ENCODE assay signal across 9 cellular contexts in genomic region chr4:113952452-113953029, GRCh38. TPM values are rescaled to one million over a fixed set of nuclear protein-coding genes. Genes with fewer than 3 reads are reported as not detected.
DNase-seq lines count a peak whose midpoint lies in the region; ATAC-seq and TF ChIP-seq lines count a peak whose summit lies in the region.
"Had no signal": no experiment of that assay in that cellular context is flagged by ENCODE, and none has a peak within 500 bp of the region (broad histone marks: within the 10 kb centered on the region; RNA-seq: fewer than 3 reads in every experiment).

No MANE protein-coding gene starts in this region.

- H3K9me3 ChIP-seq in SK-N-SH (no peaks in the 10 kb centered on the region), fibroblast of lung (ENCODE audit: control insufficient read depth, insufficient read depth, low read depth, low read length) (no peaks in the 10 kb centered on the region)

- WGBS in SK-N-SH (ENCODE audit: low lambda C conversion rate) = 64% methylated on average over 9 of the region's 9 CpGs

- DNase-seq in GM06990 (ENCODE audit: extremely low read depth, insufficient read length) (peak; percentile 15), H7 (peak; percentile 5), Kasumi-1 (lab: John Stamatoyannopoulos, UW) (peak; percentile 85 to 89), SK-N-SH (peak; percentile 22), fibroblast of lung (ENCODE audit: low read depth in 2 of 2) (peak; percentile 54 to 69), omental fat pad (ENCODE audit: low spot score) (no peak), NCI-H2196 (lab: John Stamatoyannopoulos, UW; ENCODE audit: unreplicated experiment) (no peak)

- H4K20me1 ChIP-seq in SK-N-SH (ENCODE audit: insufficient read depth) = no peaks in the 10 kb centered on the region
- no peaks in the 10 kb centered on the region for H4K20me1 ChIP-seq in fibroblast of lung (ENCODE audit: control insufficient read depth, extremely low read depth, insufficient read depth, low read length)

- no peak overlapping the region for H3K9ac ChIP-seq in SK-N-SH
- H3K9ac ChIP-seq in fibroblast of lung (ENCODE audit: insufficient read depth, low read length) = no peak overlapping the region

- H3K27me3 ChIP-seq in GM06990 (replicated peaks; ENCODE audit: control insufficient read depth, insufficient read depth, low read length) (no peaks in the 10 kb centered on the region), H7 (ENCODE audit: control insufficient read depth, insufficient read depth, low read length) (no peaks in the 10 kb centered on the region), SK-N-SH (ENCODE audit: insufficient read depth) (no peaks in the 10 kb centered on the region), fibroblast of lung (ENCODE audit: control insufficient read depth, insufficient read depth, low read length) (no peaks in the 10 kb centered on the region)

- peak; percentile 87 for TF ChIP-seq RAD21 in SK-N-SH (IDR thresholded peaks at IDR 0.05; ENCODE audit: low read length)

- H3K4me3 ChIP-seq in GM06990 (replicated peaks; ENCODE audit: low read depth, low read length) (no peak overlapping the region), H7 (ENCODE audit: insufficient read depth, low read depth, low read length) (no peak overlapping the region), SK-N-SH (ENCODE audit: low read depth in 2 of 2, low read length in 1 of 2) (no peak overlapping the region), fibroblast of lung (replicated peaks in 1 of 4; ENCODE audit: control extremely low read depth in 1 of 4, insufficient read depth in 1 of 4, low read depth in 3 of 4, low read length in 4 of 4) (no peak overlapping the region)

- POLR2A ChIA-PET in SK-N-SH (lab: Yijun Ruan, JAX) = no interaction called here

- CTCF ChIA-PET in SK-N-SH (lab: Yijun Ruan, JAX) = interaction anchor here (0.6 to 3.0 kb wide), 17 partner anchors 16 to 742 kb away, joined by 3 to 17 read pairs (median 3); partner anchors contain the start of gene ARSJ

- TF ChIP-seq EP300 in SK-N-SH (IDR thresholded peaks at IDR 0.05; ENCODE audit: borderline replicate concordance in 1 of 2, low read depth in 1 of 2, low read length in 1 of 2) = no peak

- no peaks in the 10 kb centered on the region for H3K36me3 ChIP-seq in GM06990 (ENCODE audit: control insufficient read depth, insufficient read depth, low read length)
- no peaks in the 10 kb centered on the region for H3K36me3 ChIP-seq in H7 (replicated peaks; ENCODE audit: control insufficient read depth, insufficient read depth, low read length)
- H3K36me3 ChIP-seq in SK-N-SH (replicated peaks in 1 of 2; ENCODE audit: control insufficient read depth in 1 of 2, insufficient read depth in 2 of 2, low read length in 1 of 2) = peaks cover 17 to 78% of the 10 kb centered on the region in 2 experiments
- H3K36me3 ChIP-seq in fibroblast of lung (ENCODE audit: control insufficient read depth, insufficient read depth, low read length) = no peaks in the 10 kb centered on the region

- peak; percentile 50 for ATAC-seq in omental fat pad (ENCODE audit: low FRiP score)

- no peaks in the 10 kb centered on the region for H3K9me2 ChIP-seq in SK-N-SH

- TF ChIP-seq CTCF in 22Rv1 (IDR thresholded peaks at IDR 0.05) = peak; percentile 83
- peak; percentile 81 for TF ChIP-seq CTCF in GM06990 (IDR thresholded peaks at IDR 0.05; ENCODE audit: insufficient read depth, low read length, poor library complexity, severe bottlenecking)
- TF ChIP-seq CTCF in SK-N-SH (IDR thresholded peaks at IDR 0.05) = peak; percentile 73
- peak; percentile 66 to 70 for TF ChIP-seq CTCF in fibroblast of lung (conservative IDR thresholded peaks at IDR 0.05 in 1 of 2, IDR thresholded peaks at IDR 0.05 in 1 of 2; ENCODE audit: low read depth in 1 of 2, low read length in 2 of 2)
- TF ChIP-seq CTCF in omental fat pad (IDR thresholded peaks at IDR 0.05) = peak in 1 of 3 donors; percentile 19

- no peak overlapping the region; the same call in 1 of the 2 replicates for H3K4me2 ChIP-seq in SK-N-SH
- H3K4me2 ChIP-seq in fibroblast of lung (ENCODE audit: extremely low read depth, insufficient read depth, low read length) = no peak overlapping the region

- H3K27ac ChIP-seq in 22Rv1 = no peak overlapping the region
- peak overlapping the region in 1 of 2 experiments; percentile 15; a peak in 2 of 4 replicates for H3K27ac ChIP-seq in SK-N-SH (ENCODE audit: low read depth in 2 of 2, low read length in 1 of 2)
- no peak overlapping the region for H3K27ac ChIP-seq in fibroblast of lung (ENCODE audit: insufficient read depth, low read length)

- H2AFZ ChIP-seq in SK-N-SH (ENCODE audit: low read depth) (no peak overlapping the region), fibroblast of lung (ENCODE audit: low read length) (no peak overlapping the region)

- H3K79me2 ChIP-seq in SK-N-SH (ENCODE audit: insufficient read depth) (peaks cover 100% of the 10 kb centered on the region), fibroblast of lung (ENCODE audit: control insufficient read depth, insufficient read depth, low read length) (peaks cover 78% of the 10 kb centered on the region)

- H3K4me1 ChIP-seq in SK-N-SH (ENCODE audit: control insufficient read depth in 1 of 2, insufficient read depth in 2 of 2, low read depth in 1 of 2, low read length in 1 of 2) = peaks cover 2 to 54% of the 10 kb centered on the region in 2 experiments; a peak in 3 of 4 replicates
- peaks cover 7% of the 10 kb centered on the region for H3K4me1 ChIP-seq in fibroblast of lung (ENCODE audit: control insufficient read depth, extremely low read depth, insufficient read depth, low read length)

- peaks cover 16% of the 10 kb centered on the region for H3F3A ChIP-seq in SK-N-SH (replicated peaks; ENCODE audit: insufficient read depth)

TF ChIP-seq in SK-N-SH, 30 proteins besides CTCF, POLR2A, EP300 and RAD21:
- TF ChIP-seq FOXJ3 (CRISPR knock-in tag; IDR thresholded peaks at IDR 0.05) (no peak), TCF12 (IDR thresholded peaks at IDR 0.05) (no peak), SMC3 (IDR thresholded peaks at IDR 0.05; ENCODE audit: low read depth, low read length) (peak; percentile 67), POLR2AphosphoS5 (IDR thresholded peaks at IDR 0.05; ENCODE audit: low read depth, low read length) (no peak), USF2 (IDR thresholded peaks at IDR 0.05; ENCODE audit: borderline replicate concordance, low read depth, low read length) (no peak), CHD2 (IDR thresholded peaks at IDR 0.05; ENCODE audit: low read length, partially characterized antibody) (no peak)

RNA-seq across cellular contexts. Expression of gene ARSJ, which starts 26.9 kb away (rescaled TPM):
- 2.3 and 2.7 TPM in 2 replicates for total RNA-seq in H7 (2014; rRNA removed; shearing (Covaris generic))
- polyA plus RNA-seq in SK-N-SH (2012; rRNA removed) = 30.4 and 41.4 TPM in 2 replicates
- 44.8 and 45.9 TPM in 2 replicates for polyA plus RNA-seq in SK-N-SH (2012; cell fraction: cytosol; rRNA removed)
- 27.0 and 42.8 TPM in 2 replicates for polyA plus RNA-seq in SK-N-SH (2012; cell fraction: nucleus; rRNA removed)
- 30.8 and 56.6 TPM in 2 replicates for total RNA-seq in fibroblast of lung
- 48.7 and 51.1 TPM in 2 replicates for polyA plus RNA-seq in fibroblast of lung
- polyA plus RNA-seq in fibroblast of lung (2012) = 43.3 and 47.2 TPM in 2 replicates
- polyA minus RNA-seq in fibroblast of lung (ENCODE audit: low replicate concordance) = 27.0 and 29.8 TPM in 2 replicates
- 10 to 100 TPM in 1 of 4 donors, 1 to 10 TPM in 3; 3.8 to 21.5 (median 7.8) TPM for total RNA-seq in omental fat pad
- polyA plus RNA-seq: IgD-negative memory B cell had no signal

Comparison
In these comparisons a context has a peak if more than half of its experiments do, and no peak if none do; other contexts are left out.
1. DNase-seq: peak in GM06990 (single experiment), H7 (single experiment), Kasumi-1 (2 of 2), SK-N-SH (single experiment) and fibroblast of lung (2 of 2); none in omental fat pad (single experiment) and NCI-H2196 (single experiment).